ENCODE assay signal across 9 cellular contexts in genomic region chr1:205312866-205313680, GRCh38. TPM values are rescaled to one million over a fixed set of nuclear protein-coding genes. Genes with fewer than 3 reads are reported as not detected.
DNase-seq lines count a peak whose midpoint lies in the region; ATAC-seq and FAIRE-seq lines count a peak whose summit lies in the region.
"Had no signal": no experiment of that assay in that cellular context is flagged by ENCODE, and none has a peak within 500 bp of the region (broad histone marks: within the 10 kb centered on the region; RNA-seq: fewer than 3 reads in every experiment).

No MANE protein-coding gene starts in this region.

- peak overlapping the region; percentile 83 for H3K4me3 Mint-ChIP-seq in activated T-helper 1 cell treated with anti-CD3 and anti-CD28 coated beads, Interleukin-12 subunit alpha, Interleukin-12 subunit beta, Interleukin-2, Interleukin-4 antibody, amounts not matched to agents 30 ng/mL and 10 ng/mL and 1 ng/mL, durations not matched to agents 14 hours and 24 hours and 36 hours

- peak overlapping the region; percentile 94 for H3K27ac Mint-ChIP-seq in activated T-helper 1 cell treated with anti-CD3 and anti-CD28 coated beads, Interleukin-12 subunit alpha, Interleukin-12 subunit beta, Interleukin-2, Interleukin-4 antibody, amounts not matched to agents 30 ng/mL and 10 ng/mL and 1 ng/mL, durations not matched to agents 14 hours and 24 hours and 36 hours

- H3K9ac ChIP-seq in HUES48 (ENCODE audit: low read depth, low read length) (peak overlapping the region; percentile 49; the same call in 1 of the 2 replicates), iPS-20b (ENCODE audit: low read depth, low read length) (peak overlapping the region; percentile 85; the same call in 1 of the 2 replicates)

- peaks cover 60% of the 10 kb centered on the region for H3K4me1 ChIP-seq in HUES48 (ENCODE audit: control insufficient read depth, insufficient read depth, low read length)
- peaks cover 50% of the 10 kb centered on the region for H3K4me1 ChIP-seq in iPS-20b (ENCODE audit: insufficient read depth, low read length)
- H3K4me1 ChIP-seq in small intestine (ENCODE audit: control insufficient read depth in 2 of 2, insufficient read depth in 1 of 2, low read depth in 1 of 2, low read length in 1 of 2), result peaks cover 34% of the 10 kb centered on the region in 2 donors

- peak overlapping the region; percentile 99 for H3K27ac ChIP-seq in HUES48 (ENCODE audit: low read depth, low read length)
- H3K27ac ChIP-seq in iPS-20b (ENCODE audit: low read length), result peak overlapping the region; percentile 96
- peak overlapping the region; percentile 8 to 78 for H3K27ac ChIP-seq in small intestine (ENCODE audit: low read depth in 1 of 2, low read length in 1 of 2)

- no peak for DNase-seq in activated T-helper 1 cell treated with anti-CD3 and anti-CD28 coated beads, Interleukin-12 subunit alpha, Interleukin-12 subunit beta, Interleukin-2, Interleukin-4 antibody, amounts not matched to agents 30 ng/mL and 10 ng/mL and 1 ng/mL, durations not matched to agents 14 hours and 24 hours and 36 hours (ENCODE audit: low spot score)
- DNase-seq in small intestine (no peak), RCC 7860 (ENCODE audit: low spot score) (no peak)

- H3K4me3 ChIP-seq in HUES48 (ENCODE audit: low read depth, low read length) (peak overlapping the region; percentile 27), iPS-20b (ENCODE audit: low read length) (peak overlapping the region; percentile 52; the same call in 1 of the 2 replicates), small intestine (ENCODE audit: low read depth in 1 of 2, low read length in 2 of 2) (no peak overlapping the region)

- intact Hi-C loops in activated T-helper 1 cell treated with anti-CD3 and anti-CD28 coated beads, Interleukin-12 subunit alpha, Interleukin-12 subunit beta, Interleukin-2, Interleukin-4 antibody, amounts not matched to agents 30 ng/mL and 10 ng/mL and 1 ng/mL, durations not matched to agents 14 hours and 24 hours and 36 hours (cut with micrococcal nuclease), result loop anchor here (1.0 to 5.0 kb wide), 3 partner anchors 8 to 191 kb away; partner anchors contain the start of genes NUAK2 and RBBP5

- no peak for ATAC-seq in HG03520 (IDR thresholded peaks at IDR 0.05; ENCODE audit: unreplicated experiment)
- no peak for ATAC-seq in HG03469 (IDR thresholded peaks at IDR 0.05; ENCODE audit: unreplicated experiment)
- ATAC-seq in GM19452 (IDR thresholded peaks at IDR 0.05; ENCODE audit: unreplicated experiment), result no peak

- H3K9me3 Mint-ChIP-seq in activated T-helper 1 cell treated with anti-CD3 and anti-CD28 coated beads, Interleukin-12 subunit alpha, Interleukin-12 subunit beta, Interleukin-2, Interleukin-4 antibody, amounts not matched to agents 30 ng/mL and 10 ng/mL and 1 ng/mL, durations not matched to agents 14 hours and 24 hours and 36 hours, result no peaks in the 10 kb centered on the region

- no peaks in the 10 kb centered on the region for H3K27me3 Mint-ChIP-seq in activated T-helper 1 cell treated with anti-CD3 and anti-CD28 coated beads, Interleukin-12 subunit alpha, Interleukin-12 subunit beta, Interleukin-2, Interleukin-4 antibody, amounts not matched to agents 30 ng/mL and 10 ng/mL and 1 ng/mL, durations not matched to agents 14 hours and 24 hours and 36 hours (ENCODE audit: insufficient read depth)

- H3K4me1 Mint-ChIP-seq in activated T-helper 1 cell treated with anti-CD3 and anti-CD28 coated beads, Interleukin-12 subunit alpha, Interleukin-12 subunit beta, Interleukin-2, Interleukin-4 antibody, amounts not matched to agents 30 ng/mL and 10 ng/mL and 1 ng/mL, durations not matched to agents 14 hours and 24 hours and 36 hours (ENCODE audit: low read depth), result peaks cover 78% of the 10 kb centered on the region

- H3K9me3 ChIP-seq in HUES48 (ENCODE audit: control insufficient read depth, insufficient read depth, low read length) (no peaks in the 10 kb centered on the region), iPS-20b (ENCODE audit: insufficient read depth, low read depth, low read length) (no peaks in the 10 kb centered on the region), small intestine (ENCODE audit: control insufficient read depth, low read depth) (no peaks in the 10 kb centered on the region)

- H3K27me3 ChIP-seq in HUES48 (ENCODE audit: control insufficient read depth, insufficient read depth, low read length), result no peaks in the 10 kb centered on the region
- H3K27me3 ChIP-seq in iPS-20b (ENCODE audit: insufficient read depth, low read length), result no peaks in the 10 kb centered on the region
- H3K27me3 ChIP-seq in small intestine (ENCODE audit: control insufficient read depth in 2 of 2, insufficient read depth in 2 of 2, low read length in 2 of 2), result no peaks in the 10 kb centered on the region

- H3K36me3 ChIP-seq in HUES48 (ENCODE audit: control insufficient read depth, insufficient read depth, low read length) (peaks cover 40% of the 10 kb centered on the region), iPS-20b (ENCODE audit: insufficient read depth, low read depth, low read length) (peaks cover 40% of the 10 kb centered on the region), small intestine (ENCODE audit: control insufficient read depth in 2 of 2, insufficient read depth in 2 of 2, low read length in 2 of 2) (peaks cover 7 to 24% of the 10 kb centered on the region in 2 donors)

- FAIRE-seq in small intestine (lab: Jason Lieb, UNC), result no peak
- no peak for FAIRE-seq in RCC 7860 (lab: Jason Lieb, UNC)
- FAIRE-seq: HTR-8/SVneo had no signal

- WGBS in small intestine, 3 donors, result 24 to 43% (median 39%) methylated on average over 13 of the region's 13 CpGs

- peaks cover 28% of the 10 kb centered on the region for H3K36me3 Mint-ChIP-seq in activated T-helper 1 cell treated with anti-CD3 and anti-CD28 coated beads, Interleukin-12 subunit alpha, Interleukin-12 subunit beta, Interleukin-2, Interleukin-4 antibody, amounts not matched to agents 30 ng/mL and 10 ng/mL and 1 ng/mL, durations not matched to agents 14 hours and 24 hours and 36 hours (ENCODE audit: low read depth)

RNA-seq across cellular contexts. Expression of gene NUAK2, which starts 8.5 kb away (rescaled TPM):
- total RNA-seq in activated T-helper 1 cell treated with anti-CD3 and anti-CD28 coated beads, Interleukin-12 subunit alpha, Interleukin-12 subunit beta, Interleukin-2, Interleukin-4 antibody, amounts not matched to agents 30 ng/mL and 10 ng/mL and 1 ng/mL, durations not matched to agents 14 hours and 24 hours and 36 hours, result 1.1 and 1.3 TPM in 2 replicates
- 10 to 100 TPM in 1 of 3 donors, 1 to 10 TPM in 2; 8.5 to 16.2 (median 8.9) TPM for polyA plus RNA-seq in small intestine

RNA-seq across cellular contexts. Expression of gene KLHDC8A, which starts 43.6 kb away (rescaled TPM):
- total RNA-seq in activated T-helper 1 cell treated with anti-CD3 and anti-CD28 coated beads, Interleukin-12 subunit alpha, Interleukin-12 subunit beta, Interleukin-2, Interleukin-4 antibody, amounts not matched to agents 30 ng/mL and 10 ng/mL and 1 ng/mL, durations not matched to agents 14 hours and 24 hours and 36 hours, result not detected in 2 replicates
- 1 to 10 TPM in 2 of 3 donors, under 1 TPM in 1; 0.22 to 1.7 (median 1.1) TPM for polyA plus RNA-seq in small intestine

Comparison
In these comparisons a context has a peak if more than half of its experiments do, and no peak if none do; other contexts are left out.
1. H3K27ac ChIP-seq: peak in every context shown above with its lines; median percentile 99 in HUES48; 96 in iPS-20b; 43 in small intestine.
2. H3K4me3 ChIP-seq: peak in HUES48 (single experiment) and iPS-20b (single experiment); none in small intestine (0 of 2).